In genomic region chr4:168480991-168481588, GRCh38 we compare ENCODE assay signal across 8 cellular contexts. TPM values are rescaled to one million over a fixed set of nuclear protein-coding genes. Genes with fewer than 3 reads are reported as not detected.
DNase-seq lines count a peak whose midpoint lies in the region; ATAC-seq and TF ChIP-seq lines count a peak whose summit lies in the region.

No MANE protein-coding gene starts in this region.

- ATAC-seq in GM19372 (IDR thresholded peaks at IDR 0.05; ENCODE audit: low read depth, unreplicated experiment) (peak; percentile 33), GM19324 (IDR thresholded peaks at IDR 0.05; ENCODE audit: low FRiP score, unreplicated experiment) (no peak)

- H3K9me3 ChIP-seq in SK-N-SH (no peaks in the 10 kb centered on the region), hepatocyte (ENCODE audit: low read depth) (no peaks in the 10 kb centered on the region)

- H3K9me2 ChIP-seq in SK-N-SH (no peaks in the 10 kb centered on the region), hepatocyte (replicated peaks; ENCODE audit: insufficient read depth) (no peaks in the 10 kb centered on the region)

- peaks cover 4 to 23% of the 10 kb centered on the region in 2 donors for H3K36me3 Mint-ChIP-seq in CD14-positive monocyte

- intact Hi-C loops in CD14-positive monocyte (cut with micrococcal nuclease): loop anchor here (2.0 to 10.0 kb wide), 4 partner anchors 22 to 534 kb away; partner anchors contain the start of gene CBR4 (in 1 of the 2)

- DNase-seq in CD14-positive monocyte (ENCODE audit: low spot score) (no peak), HPDE6-E6E7 (ENCODE audit: extremely low spot score) (peak; percentile 48), SK-N-SH (peak; percentile 10), astrocyte of the hippocampus (ENCODE audit: low read depth, low spot score) (peak; percentile 68), hepatocyte (ENCODE audit: low spot score) (peak; percentile 32)

- H3K27me3 ChIP-seq in SK-N-SH (ENCODE audit: insufficient read depth): no peaks in the 10 kb centered on the region
- no peaks in the 10 kb centered on the region for H3K27me3 ChIP-seq in hepatocyte

- TF ChIP-seq EP300 in SK-N-SH (IDR thresholded peaks at IDR 0.05; ENCODE audit: borderline replicate concordance in 1 of 2, low read depth in 1 of 2, low read length in 1 of 2): 0 out of 4 replicates have a peak, but pooled peaks of 1 of the 2 experiments have one; percentile 22

- H4K20me1 ChIP-seq in SK-N-SH (ENCODE audit: insufficient read depth) (no peaks in the 10 kb centered on the region), hepatocyte (ENCODE audit: insufficient read depth, poor library complexity, severe bottlenecking) (no peaks in the 10 kb centered on the region)

- no peaks in the 10 kb centered on the region for H3K27me3 Mint-ChIP-seq in CD14-positive monocyte (ENCODE audit: low read depth in 3 of 3)

- CTCF ChIA-PET in SK-N-SH (lab: Yijun Ruan, JAX): interaction anchor here (0.6 to 1.2 kb wide), 2 partner anchors 14 to 213 kb away, joined by 3 to 4 read pairs; no protein-coding TSS in a partner anchor

- peak overlapping the region; percentile 61 to 80 for H3K4me3 ChIP-seq in SK-N-SH (ENCODE audit: low read depth in 2 of 2, low read length in 1 of 2)
- peak overlapping the region; percentile 25 for H3K4me3 ChIP-seq in hepatocyte
- peak overlapping the region; percentile 60 to 79 (median 72) for H3K4me3 ChIP-seq in skin epidermis

- H3K79me2 ChIP-seq in SK-N-SH (ENCODE audit: insufficient read depth): peaks cover 18% of the 10 kb centered on the region; the same call in 1 of the 2 replicates
- H3K79me2 ChIP-seq in hepatocyte: peaks cover 3% of the 10 kb centered on the region

- peak overlapping the region; percentile 84 for H3K9ac ChIP-seq in SK-N-SH

- peaks cover 67% of the 10 kb centered on the region for H3K4me1 Mint-ChIP-seq in CD14-positive monocyte

- H2AFZ ChIP-seq in SK-N-SH (ENCODE audit: low read depth): peak overlapping the region; percentile 83
- H2AFZ ChIP-seq in hepatocyte: peak overlapping the region; percentile 92

- 12% methylated on average over 7 of the region's 7 CpGs for WGBS in SK-N-SH (ENCODE audit: low lambda C conversion rate)
- WGBS in hepatocyte (ENCODE audit: low lambda C conversion rate, missing lambda C conversion rate): 50% methylated on average over 7 of the region's 7 CpGs

- H3K27ac ChIP-seq in SK-N-SH (ENCODE audit: low read depth in 2 of 2, low read length in 1 of 2) (peak overlapping the region; percentile 94 to 95), hepatocyte (peak overlapping the region; percentile 95), skin epidermis (peak overlapping the region; percentile 69 to 98 (median 91))

- H3K36me3 ChIP-seq in SK-N-SH (replicated peaks in 1 of 2; ENCODE audit: control insufficient read depth in 1 of 2, insufficient read depth in 2 of 2, low read length in 1 of 2): no peaks in the 10 kb centered on the region
- H3K36me3 ChIP-seq in hepatocyte (replicated peaks; ENCODE audit: insufficient read depth, low read depth): no peaks in the 10 kb centered on the region

- peak overlapping the region; percentile 97 to 100 (median 100) for H3K27ac Mint-ChIP-seq in CD14-positive monocyte

- no peak for TF ChIP-seq RAD21 in SK-N-SH (IDR thresholded peaks at IDR 0.05; ENCODE audit: low read length)

- peak overlapping the region; percentile 98 to 99 for H3K4me3 Mint-ChIP-seq in CD14-positive monocyte

- H3K4me1 ChIP-seq in SK-N-SH (ENCODE audit: control insufficient read depth in 1 of 2, insufficient read depth in 2 of 2, low read depth in 1 of 2, low read length in 1 of 2): peaks cover 4 to 14% of the 10 kb centered on the region in 2 experiments; a peak in 3 of 4 replicates
- peaks cover 4% of the 10 kb centered on the region for H3K4me1 ChIP-seq in hepatocyte (ENCODE audit: insufficient read depth)

- TF ChIP-seq CTCF in CD14-positive monocyte (IDR thresholded peaks at IDR 0.05) (no peak), SK-N-SH (IDR thresholded peaks at IDR 0.05) (no peak), hepatocyte (IDR thresholded peaks at IDR 0.05; ENCODE audit: poor library complexity) (no peak)

- H3K4me2 ChIP-seq in SK-N-SH: peak overlapping the region; percentile 80
- peak overlapping the region; percentile 75 for H3K4me2 ChIP-seq in hepatocyte

- no peaks in the 10 kb centered on the region for H3K9me3 Mint-ChIP-seq in CD14-positive monocyte

- H3F3A ChIP-seq in SK-N-SH (replicated peaks; ENCODE audit: insufficient read depth): peaks cover 29% of the 10 kb centered on the region

- POLR2A ChIA-PET in SK-N-SH (lab: Yijun Ruan, JAX): no interaction called here

TF ChIP-seq in SK-N-SH, 30 proteins besides CTCF, POLR2A, EP300 and RAD21 (continues in another document):
- TF ChIP-seq YY1 (IDR thresholded peaks at IDR 0.05; ENCODE audit: low read depth) (0 out of 2 replicates have a peak, but pooled peaks have one; percentile 21), TAF1 (IDR thresholded peaks at IDR 0.05; ENCODE audit: borderline replicate concordance, low read depth, low read length) (0 out of 2 replicates have a peak, but pooled peaks have one; percentile 12), GABPA (IDR thresholded peaks at IDR 0.05; ENCODE audit: low read depth) (peak; percentile 57; the same call in 1 of the 2 replicates), ZBTB33 (IDR thresholded peaks at IDR 0.05; ENCODE audit: borderline replicate concordance, low read depth) (no peak), POLR2AphosphoS5 (IDR thresholded peaks at IDR 0.05; ENCODE audit: low read depth, low read length) (no peak; the same call in 1 of the 2 replicates), PBX3 (IDR thresholded peaks at IDR 0.05) (peak; percentile 42), TEAD4 (IDR thresholded peaks at IDR 0.05; ENCODE audit: borderline replicate concordance, insufficient read depth) (no peak; the same call in 1 of the 2 replicates), EZH2phosphoT487 (IDR thresholded peaks at IDR 0.05; ENCODE audit: borderline replicate concordance, low read depth) (no peak), RFX5 (IDR thresholded peaks at IDR 0.05; ENCODE audit: low read length) (no peak), NFIC (IDR thresholded peaks at IDR 0.05; ENCODE audit: borderline replicate concordance) (0 out of 2 replicates have a peak, but pooled peaks have one; percentile 25), SMC3 (IDR thresholded peaks at IDR 0.05; ENCODE audit: low read depth, low read length) (no peak), GATA2 (CRISPR knock-in tag; IDR thresholded peaks at IDR 0.05) (no peak), SIN3A (IDR thresholded peaks at IDR 0.05; ENCODE audit: borderline replicate concordance, low read depth, low read length) (no peak)
- TF ChIP-seq, protein P1, sequence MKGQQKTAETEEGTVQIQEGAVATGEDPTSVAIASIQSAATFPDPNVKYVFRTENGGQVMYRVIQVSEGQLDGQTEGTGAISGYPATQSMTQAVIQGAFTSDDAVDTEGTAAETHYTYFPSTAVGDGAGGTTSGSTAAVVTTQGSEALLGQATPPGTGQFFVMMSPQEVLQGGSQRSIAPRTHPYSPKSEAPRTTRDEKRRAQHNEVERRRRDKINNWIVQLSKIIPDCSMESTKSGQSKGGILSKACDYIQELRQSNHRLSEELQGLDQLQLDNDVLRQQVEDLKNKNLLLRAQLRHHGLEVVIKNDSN (IDR thresholded peaks at IDR 0.05; ENCODE audit: borderline replicate concordance, low read depth): no peak

RNA-seq across cellular contexts. Expression of gene DDX60L, which starts 0.8 kb away (rescaled TPM):
- polyA plus RNA-seq in CD14-positive monocyte (10 to 100 TPM; 32.4 to 33.2 TPM), SK-N-SH (2012; rRNA removed) (5.6 and 7.1 TPM in 2 replicates), hepatocyte (4.8 and 6.8 TPM in 2 replicates)
- 6.1 and 6.6 TPM in 2 replicates for polyA plus RNA-seq in SK-N-SH (2012; cell fraction: cytosol; rRNA removed)
- 10.6 and 21.5 TPM in 2 replicates for polyA plus RNA-seq in SK-N-SH (2012; cell fraction: nucleus; rRNA removed)
- total RNA-seq in hepatocyte: 11.3 and 23.1 TPM in 2 replicates

RNA-seq across cellular contexts. Expression of gene PALLD, which starts 15.8 kb away (rescaled TPM):
- 10 to 100 TPM in 1 of 2 donors, 1 to 10 TPM in 1; 9.9 to 11.8 TPM for polyA plus RNA-seq in CD14-positive monocyte
- 22.4 and 33.0 TPM in 2 replicates for polyA plus RNA-seq in SK-N-SH (2012; rRNA removed)
- 54.6 and 60.0 TPM in 2 replicates for polyA plus RNA-seq in SK-N-SH (2012; cell fraction: cytosol; rRNA removed)
- 38.7 and 55.5 TPM in 2 replicates for polyA plus RNA-seq in SK-N-SH (2012; cell fraction: nucleus; rRNA removed)
- total RNA-seq in hepatocyte: 68.9 and 85.2 TPM in 2 replicates
- polyA plus RNA-seq in hepatocyte: 65.0 and 82.7 TPM in 2 replicates
